Comparison of ENCODE assay signal across 1 cellular context in the genomic region with DNA sequence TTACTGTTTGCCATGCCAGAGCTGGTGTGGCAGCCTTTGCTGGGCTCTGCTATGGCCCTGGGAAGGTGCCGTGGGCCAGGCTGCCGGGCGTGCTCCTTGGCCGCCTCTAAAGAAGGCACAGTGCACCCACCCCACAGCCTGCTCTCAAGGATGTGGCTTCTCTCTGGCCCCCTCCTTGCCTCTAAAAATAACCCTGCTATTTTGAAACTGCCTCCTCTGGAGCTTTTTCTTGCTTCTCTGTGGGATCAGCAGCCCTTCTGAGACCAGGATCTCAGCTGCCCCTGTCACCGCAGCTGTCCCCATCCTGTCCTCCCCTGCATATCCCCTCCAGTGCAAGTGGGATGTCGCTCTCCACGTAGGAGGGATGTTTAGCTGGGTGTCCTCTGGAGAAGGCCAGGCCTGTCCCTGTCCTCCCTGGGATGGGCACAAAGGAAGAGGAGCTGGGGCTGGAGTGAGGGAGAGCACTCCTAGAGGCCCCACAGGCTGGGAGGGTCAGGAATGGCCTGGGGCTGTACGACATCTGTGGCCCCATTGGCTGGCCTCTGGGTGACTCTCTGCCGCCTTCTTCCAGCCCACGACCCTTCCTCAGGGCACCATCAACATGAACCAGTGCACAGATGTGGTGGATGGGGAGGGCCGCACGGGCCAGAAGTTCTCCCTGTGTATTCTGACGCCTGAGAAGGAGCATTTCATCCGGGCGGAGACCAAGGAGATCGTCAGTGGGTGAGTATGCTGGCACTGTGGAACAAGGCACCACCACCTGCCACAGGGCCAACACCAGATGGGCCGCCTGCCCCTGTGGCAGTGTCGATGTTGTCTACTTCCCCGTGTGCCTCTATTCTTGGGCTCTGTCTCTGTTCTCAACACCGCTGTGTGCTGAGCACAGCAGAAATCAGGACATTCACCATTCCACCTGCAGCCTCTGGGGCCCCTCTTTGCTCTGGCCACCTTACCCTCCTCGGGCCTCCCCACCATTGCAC.
TF ChIP-seq lines count a peak whose summit lies in the region.

No MANE protein-coding gene starts in this region.

TF ChIP-seq in WTC11, 78 proteins besides CTCF, POLR2A, EP300 and RAD21 (continued from another document):
- TF ChIP-seq ARID4B (CRISPR knock-in tag; IDR thresholded peaks at IDR 0.05; ENCODE audit: borderline replicate concordance) (no peak), CDX4 (CRISPR knock-in tag; IDR thresholded peaks at IDR 0.05; ENCODE audit: borderline replicate concordance) (no peak), RORB (CRISPR knock-in tag; IDR thresholded peaks at IDR 0.05) (no peak)
- TF ChIP-seq, protein P1, sequence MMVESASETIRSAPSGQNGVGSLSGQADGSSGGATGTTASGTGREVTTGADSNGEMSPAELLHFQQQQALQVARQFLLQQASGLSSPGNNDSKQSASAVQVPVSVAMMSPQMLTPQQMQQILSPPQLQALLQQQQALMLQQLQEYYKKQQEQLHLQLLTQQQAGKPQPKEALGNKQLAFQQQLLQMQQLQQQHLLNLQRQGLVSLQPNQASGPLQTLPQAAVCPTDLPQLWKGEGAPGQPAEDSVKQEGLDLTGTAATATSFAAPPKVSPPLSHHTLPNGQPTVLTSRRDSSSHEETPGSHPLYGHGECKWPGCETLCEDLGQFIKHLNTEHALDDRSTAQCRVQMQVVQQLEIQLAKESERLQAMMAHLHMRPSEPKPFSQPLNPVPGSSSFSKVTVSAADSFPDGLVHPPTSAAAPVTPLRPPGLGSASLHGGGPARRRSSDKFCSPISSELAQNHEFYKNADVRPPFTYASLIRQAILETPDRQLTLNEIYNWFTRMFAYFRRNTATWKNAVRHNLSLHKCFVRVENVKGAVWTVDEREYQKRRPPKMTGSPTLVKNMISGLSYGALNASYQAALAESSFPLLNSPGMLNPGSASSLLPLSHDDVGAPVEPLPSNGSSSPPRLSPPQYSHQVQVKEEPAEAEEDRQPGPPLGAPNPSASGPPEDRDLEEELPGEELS (CRISPR knock-in tag; IDR thresholded peaks at IDR 0.05): no peak
- TF ChIP-seq, protein P2, sequence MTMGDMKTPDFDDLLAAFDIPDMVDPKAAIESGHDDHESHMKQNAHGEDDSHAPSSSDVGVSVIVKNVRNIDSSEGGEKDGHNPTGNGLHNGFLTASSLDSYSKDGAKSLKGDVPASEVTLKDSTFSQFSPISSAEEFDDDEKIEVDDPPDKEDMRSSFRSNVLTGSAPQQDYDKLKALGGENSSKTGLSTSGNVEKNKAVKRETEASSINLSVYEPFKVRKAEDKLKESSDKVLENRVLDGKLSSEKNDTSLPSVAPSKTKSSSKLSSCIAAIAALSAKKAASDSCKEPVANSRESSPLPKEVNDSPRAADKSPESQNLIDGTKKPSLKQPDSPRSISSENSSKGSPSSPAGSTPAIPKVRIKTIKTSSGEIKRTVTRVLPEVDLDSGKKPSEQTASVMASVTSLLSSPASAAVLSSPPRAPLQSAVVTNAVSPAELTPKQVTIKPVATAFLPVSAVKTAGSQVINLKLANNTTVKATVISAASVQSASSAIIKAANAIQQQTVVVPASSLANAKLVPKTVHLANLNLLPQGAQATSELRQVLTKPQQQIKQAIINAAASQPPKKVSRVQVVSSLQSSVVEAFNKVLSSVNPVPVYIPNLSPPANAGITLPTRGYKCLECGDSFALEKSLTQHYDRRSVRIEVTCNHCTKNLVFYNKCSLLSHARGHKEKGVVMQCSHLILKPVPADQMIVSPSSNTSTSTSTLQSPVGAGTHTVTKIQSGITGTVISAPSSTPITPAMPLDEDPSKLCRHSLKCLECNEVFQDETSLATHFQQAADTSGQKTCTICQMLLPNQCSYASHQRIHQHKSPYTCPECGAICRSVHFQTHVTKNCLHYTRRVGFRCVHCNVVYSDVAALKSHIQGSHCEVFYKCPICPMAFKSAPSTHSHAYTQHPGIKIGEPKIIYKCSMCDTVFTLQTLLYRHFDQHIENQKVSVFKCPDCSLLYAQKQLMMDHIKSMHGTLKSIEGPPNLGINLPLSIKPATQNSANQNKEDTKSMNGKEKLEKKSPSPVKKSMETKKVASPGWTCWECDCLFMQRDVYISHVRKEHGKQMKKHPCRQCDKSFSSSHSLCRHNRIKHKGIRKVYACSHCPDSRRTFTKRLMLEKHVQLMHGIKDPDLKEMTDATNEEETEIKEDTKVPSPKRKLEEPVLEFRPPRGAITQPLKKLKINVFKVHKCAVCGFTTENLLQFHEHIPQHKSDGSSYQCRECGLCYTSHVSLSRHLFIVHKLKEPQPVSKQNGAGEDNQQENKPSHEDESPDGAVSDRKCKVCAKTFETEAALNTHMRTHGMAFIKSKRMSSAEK (CRISPR knock-in tag; IDR thresholded peaks at IDR 0.05; ENCODE audit: borderline replicate concordance): no peak
